In the genomic region with DNA sequence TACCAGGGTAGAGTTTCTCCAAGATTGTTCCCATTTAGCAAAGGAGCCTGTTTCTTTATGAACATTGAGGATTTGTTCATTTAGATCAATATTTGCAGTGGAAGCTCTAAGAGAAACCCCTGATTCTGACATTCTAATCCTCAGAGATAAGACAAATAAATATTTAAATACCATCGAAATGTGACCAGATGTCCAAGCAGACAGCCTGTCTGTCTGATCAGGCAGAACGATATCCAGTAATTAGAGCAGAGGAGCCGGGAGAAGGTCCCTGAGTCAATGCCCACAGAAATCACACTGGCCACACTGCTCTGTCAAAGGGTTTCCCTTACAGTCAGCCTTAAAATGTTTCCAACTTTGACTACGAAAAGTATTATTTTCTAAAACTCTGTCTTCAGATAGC, we compare ENCODE assay signal across 18 cellular contexts.
"Had no signal": no experiment of that assay in that cellular context is flagged by ENCODE, and none has a peak within 500 bp of the region (broad histone marks: within the 10 kb centered on the region; RNA-seq: fewer than 3 reads in every experiment).

No MANE protein-coding gene starts in this region.

- H3K27me3 ChIP-seq: esophagus muscularis mucosa, gastrocnemius medialis, sigmoid colon, testis, tibial nerve had no signal

- H3K27ac ChIP-seq: epithelial cell of prostate, esophagus muscularis mucosa, gastrocnemius medialis, heart right ventricle, left ventricle myocardium inferior, lower lobe of right lung, sigmoid colon, skin epidermis, testis, tibial nerve had no signal

- FAIRE-seq: endometrium, keratinocyte had no signal

- DNase-seq: effector memory CD4-positive, alpha-beta T cell; gastrocnemius medialis; heart right ventricle; left ventricle myocardium inferior; lower lobe of right lung; natural killer cell; sigmoid colon; stimulated activated CD4-positive, alpha-beta T cell treated with anti-CD3 and anti-CD28 coated beads, Interleukin-2, amount 100 ng/mL, for 24 hours; stimulated activated CD4-positive, alpha-beta T cell treated with anti-CD3 and anti-CD28 coated beads, Interleukin-4, amount 100 ng/mL, for 4 hours; stimulated activated naive B cell treated with anti-CD40 and anti-IgM and Interleukin-4, amounts not matched to agents 10 μg/mL and 1 μg/mL and 100 μg/mL, for 72 hours; stimulated activated naive CD8-positive, alpha-beta T cell treated with anti-CD3 and anti-CD28 coated beads, Interleukin-15, amount 100 ng/mL, for 72 hours; testis had no signal

- H3K4me1 ChIP-seq: esophagus muscularis mucosa, gastrocnemius medialis, heart right ventricle, left ventricle myocardium inferior, lower lobe of right lung, sigmoid colon, testis, tibial nerve had no signal

- H3K4me3 ChIP-seq: esophagus muscularis mucosa, gastrocnemius medialis, heart right ventricle, left ventricle myocardium inferior, lower lobe of right lung, sigmoid colon, skin epidermis, testis, tibial nerve had no signal

- H3K9me3 ChIP-seq: esophagus muscularis mucosa, gastrocnemius medialis, heart right ventricle, left ventricle myocardium inferior, lower lobe of right lung, sigmoid colon, testis, tibial nerve had no signal

- H3K36me3 ChIP-seq: esophagus muscularis mucosa, gastrocnemius medialis, heart right ventricle, left ventricle myocardium inferior, lower lobe of right lung, sigmoid colon, tibial nerve had no signal

- ATAC-seq: gastrocnemius medialis; heart right ventricle; lower lobe of right lung; natural killer cell; stimulated activated naive B cell treated with anti-CD40 and anti-IgM and Interleukin-4, amounts not matched to agents 10 μg/mL and 1 μg/mL and 100 μg/mL, for 72 hours; stimulated activated naive CD8-positive, alpha-beta T cell treated with anti-CD3 and anti-CD28 coated beads, Interleukin-15, amount 100 ng/mL, for 72 hours had no signal
